9 cellular contexts compared by ENCODE assay signal in genomic region chr7:134432296-134433152, GRCh38. TPM values are rescaled to one million over a fixed set of nuclear protein-coding genes. Genes with fewer than 3 reads are reported as not detected.
A peak's percentile ranks its signal among the peaks of the same experiment; 100 is the strongest.
DNase-seq lines count a peak whose midpoint lies in the region; ATAC-seq and TF ChIP-seq lines count a peak whose summit lies in the region.
"Had no signal": no experiment of that assay in that cellular context is flagged by ENCODE, and none has a peak within 500 bp of the region (broad histone marks: within the 10 kb centered on the region; RNA-seq: fewer than 3 reads in every experiment).

No MANE protein-coding gene starts in this region.

- H3K9ac ChIP-seq in colonic mucosa (ENCODE audit: low read depth in 2 of 2, low read length in 2 of 2): peak overlapping the region; percentile 75 to 82

- peak overlapping the region; percentile 30 for H3K4me3 ChIP-seq in colonic mucosa
- H3K4me3 ChIP-seq: SK-N-MC had no signal

- H3K4me1 ChIP-seq in colonic mucosa: peaks cover 6% of the 10 kb centered on the region

- H3K9me3 ChIP-seq in colonic mucosa: no peaks in the 10 kb centered on the region

- TF ChIP-seq CTCF in colonic mucosa (IDR thresholded peaks at IDR 0.05): peak; percentile 77

- DNase-seq in AG20443 (ENCODE audit: low spot score): peak; percentile 92
- DNase-seq in NCI-H345 treated with DMSO at 0.1 percent for 48 hours (lab: John Stamatoyannopoulos, UW; ENCODE audit: unreplicated experiment): peak; percentile 82
- DNase-seq in activated CD4-positive, alpha-beta T cell treated with anti-CD3 and anti-CD28 coated beads for 48 hours: peak; percentile 80
- DNase-seq in colonic mucosa: peak; percentile 89
- DNase-seq in left colon: peak; percentile 88 to 92
- DNase-seq in stimulated activated CD4-positive, alpha-beta T cell treated with anti-CD3 and anti-CD28 coated beads, Interleukin-1b, Interleukin-23, amount 100 ng/mL, for 4 hours (ENCODE audit: low read depth in 2 of 2): peak; percentile 41 to 55

- H3K36me3 ChIP-seq in colonic mucosa: no peaks in the 10 kb centered on the region

- intact Hi-C loops in colonic mucosa (cut with DNase I) (loop anchor here (2.0 to 5.0 kb wide), 2 partner anchors 80 to 175 kb away; no protein-coding TSS in a partner anchor), left colon (cut with DNase I, micrococcal nuclease) (loop anchor here in 1 of 2 donors (5.0 kb wide), 1 partner anchor 175 kb away; no protein-coding TSS in a partner anchor)

- H3K27ac ChIP-seq in colonic mucosa: peak overlapping the region; percentile 89
- H3K27ac ChIP-seq: SK-N-MC had no signal

- ATAC-seq in GM19025 (IDR thresholded peaks at IDR 0.05; ENCODE audit: low read depth, unreplicated experiment): peak; percentile 93
- ATAC-seq in HG03342 (IDR thresholded peaks at IDR 0.05; ENCODE audit: unreplicated experiment): peak; percentile 95
- peak; percentile 82 for ATAC-seq in left colon

- H3K27me3 ChIP-seq in colonic mucosa: no peaks in the 10 kb centered on the region

RNA-seq across cellular contexts. Expression of gene AKR1B1, which starts 26.4 kb away (rescaled TPM):
- total RNA-seq in colonic mucosa: 10 to 100 TPM; 24.9 to 26.9 TPM
- 10 to 100 TPM; 12.7 to 26.8 TPM for total RNA-seq in left colon

Comparison
In these comparisons a context has a peak if more than half of its experiments do, and no peak if none do; other contexts are left out.
1. Peak in every context shown above with its lines: DNase-seq, ATAC-seq, H3K4me3 ChIP-seq and H3K27ac ChIP-seq.